ENCODE assay signal across 1 cellular context in the genomic region with DNA sequence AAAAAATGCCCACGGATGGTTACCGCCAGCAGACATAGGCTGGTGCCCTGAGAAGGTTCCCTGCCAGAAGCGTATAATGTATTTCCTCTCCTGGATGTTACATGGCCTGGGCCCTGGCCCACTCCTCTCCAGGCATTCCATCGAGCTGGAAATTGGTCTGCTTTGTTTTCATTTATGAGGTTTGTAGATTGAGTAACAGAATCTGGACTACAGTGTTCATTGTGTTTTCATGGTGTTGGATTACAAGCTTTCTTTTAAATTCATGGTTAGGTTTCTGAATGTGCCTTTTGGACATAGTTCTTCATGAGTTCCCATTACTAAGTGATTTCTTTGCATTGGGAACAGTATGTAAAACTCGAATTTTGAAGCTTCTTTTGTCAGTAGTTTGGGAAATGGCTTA.
TF ChIP-seq lines count a peak whose summit lies in the region.

No MANE protein-coding gene starts in this region.

TF ChIP-seq in HEK293, 187 proteins besides CTCF, POLR2A, EP300 and RAD21 (continued from another document):
- TF ChIP-seq, protein P1, sequence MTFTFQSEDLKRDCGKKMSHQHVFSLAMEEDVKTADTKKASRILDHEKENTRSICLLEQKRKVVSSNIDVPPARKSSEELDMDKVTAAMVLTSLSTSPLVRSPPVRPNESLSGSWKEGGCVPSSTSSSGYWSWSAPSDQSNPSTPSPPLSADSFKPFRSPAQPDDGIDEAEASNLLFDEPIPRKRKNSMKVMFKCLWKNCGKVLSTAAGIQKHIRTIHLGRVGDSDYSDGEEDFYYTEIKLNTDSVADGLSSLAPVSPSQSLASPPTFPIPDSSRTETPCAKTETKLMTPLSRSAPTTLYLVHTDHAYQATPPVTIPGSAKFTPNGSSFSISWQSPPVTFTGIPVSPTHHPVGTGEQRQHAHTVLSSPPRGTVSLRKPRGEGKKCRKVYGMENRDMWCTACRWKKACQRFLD (tag by site-specific recombination; IDR thresholded peaks at IDR 0.05): no peak
- TF ChIP-seq MZF1 (tag by site-specific recombination; IDR thresholded peaks at IDR 0.05; ENCODE audit: borderline replicate concordance): no peak
- TF ChIP-seq ZFP41 (tag by site-specific recombination; IDR thresholded peaks at IDR 0.05; ENCODE audit: borderline replicate concordance): no peak
- TF ChIP-seq TRIM28 (IDR thresholded peaks at IDR 0.05; ENCODE audit: borderline replicate concordance, low read length): peak; percentile 62; the same call in 1 of the 2 replicates
- TF ChIP-seq FEZF1 (tag by site-specific recombination; IDR thresholded peaks at IDR 0.05): peak; percentile 61
- no peak for TF ChIP-seq ZFHX2 (tag by site-specific recombination; conservative IDR thresholded peaks at IDR 0.05)
- TF ChIP-seq, protein P2, sequence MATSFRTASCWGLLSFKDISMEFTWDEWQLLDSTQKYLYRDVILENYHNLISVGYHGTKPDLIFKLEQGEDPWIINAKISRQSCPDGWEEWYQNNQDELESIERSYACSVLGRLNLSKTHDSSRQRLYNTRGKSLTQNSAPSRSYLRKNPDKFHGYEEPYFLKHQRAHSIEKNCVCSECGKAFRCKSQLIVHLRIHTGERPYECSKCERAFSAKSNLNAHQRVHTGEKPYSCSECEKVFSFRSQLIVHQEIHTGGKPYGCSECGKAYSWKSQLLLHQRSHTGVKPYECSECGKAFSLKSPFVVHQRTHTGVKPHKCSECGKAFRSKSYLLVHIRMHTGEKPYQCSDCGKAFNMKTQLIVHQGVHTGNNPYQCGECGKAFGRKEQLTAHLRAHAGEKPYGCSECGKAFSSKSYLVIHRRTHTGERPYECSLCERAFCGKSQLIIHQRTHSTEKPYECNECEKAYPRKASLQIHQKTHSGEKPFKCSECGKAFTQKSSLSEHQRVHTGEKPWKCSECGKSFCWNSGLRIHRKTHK (tag by site-specific recombination; IDR thresholded peaks at IDR 0.05): no peak
- TF ChIP-seq, protein P3, sequence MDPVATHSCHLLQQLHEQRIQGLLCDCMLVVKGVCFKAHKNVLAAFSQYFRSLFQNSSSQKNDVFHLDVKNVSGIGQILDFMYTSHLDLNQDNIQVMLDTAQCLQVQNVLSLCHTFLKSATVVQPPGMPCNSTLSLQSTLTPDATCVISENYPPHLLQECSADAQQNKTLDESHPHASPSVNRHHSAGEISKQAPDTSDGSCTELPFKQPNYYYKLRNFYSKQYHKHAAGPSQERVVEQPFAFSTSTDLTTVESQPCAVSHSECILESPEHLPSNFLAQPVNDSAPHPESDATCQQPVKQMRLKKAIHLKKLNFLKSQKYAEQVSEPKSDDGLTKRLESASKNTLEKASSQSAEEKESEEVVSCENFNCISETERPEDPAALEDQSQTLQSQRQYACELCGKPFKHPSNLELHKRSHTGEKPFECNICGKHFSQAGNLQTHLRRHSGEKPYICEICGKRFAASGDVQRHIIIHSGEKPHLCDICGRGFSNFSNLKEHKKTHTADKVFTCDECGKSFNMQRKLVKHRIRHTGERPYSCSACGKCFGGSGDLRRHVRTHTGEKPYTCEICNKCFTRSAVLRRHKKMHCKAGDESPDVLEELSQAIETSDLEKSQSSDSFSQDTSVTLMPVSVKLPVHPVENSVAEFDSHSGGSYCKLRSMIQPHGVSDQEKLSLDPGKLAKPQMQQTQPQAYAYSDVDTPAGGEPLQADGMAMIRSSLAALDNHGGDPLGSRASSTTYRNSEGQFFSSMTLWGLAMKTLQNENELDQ (tag by site-specific recombination; IDR thresholded peaks at IDR 0.05; ENCODE audit: low read depth): no peak
- TF ChIP-seq ZNF426 (tag by site-specific recombination; IDR thresholded peaks at IDR 0.05): no peak
- TF ChIP-seq ZNF561 (tag by site-specific recombination; IDR thresholded peaks at IDR 0.05; ENCODE audit: borderline replicate concordance): no peak
